Comparison of ENCODE assay signal across 21 cellular contexts in the genomic region with DNA sequence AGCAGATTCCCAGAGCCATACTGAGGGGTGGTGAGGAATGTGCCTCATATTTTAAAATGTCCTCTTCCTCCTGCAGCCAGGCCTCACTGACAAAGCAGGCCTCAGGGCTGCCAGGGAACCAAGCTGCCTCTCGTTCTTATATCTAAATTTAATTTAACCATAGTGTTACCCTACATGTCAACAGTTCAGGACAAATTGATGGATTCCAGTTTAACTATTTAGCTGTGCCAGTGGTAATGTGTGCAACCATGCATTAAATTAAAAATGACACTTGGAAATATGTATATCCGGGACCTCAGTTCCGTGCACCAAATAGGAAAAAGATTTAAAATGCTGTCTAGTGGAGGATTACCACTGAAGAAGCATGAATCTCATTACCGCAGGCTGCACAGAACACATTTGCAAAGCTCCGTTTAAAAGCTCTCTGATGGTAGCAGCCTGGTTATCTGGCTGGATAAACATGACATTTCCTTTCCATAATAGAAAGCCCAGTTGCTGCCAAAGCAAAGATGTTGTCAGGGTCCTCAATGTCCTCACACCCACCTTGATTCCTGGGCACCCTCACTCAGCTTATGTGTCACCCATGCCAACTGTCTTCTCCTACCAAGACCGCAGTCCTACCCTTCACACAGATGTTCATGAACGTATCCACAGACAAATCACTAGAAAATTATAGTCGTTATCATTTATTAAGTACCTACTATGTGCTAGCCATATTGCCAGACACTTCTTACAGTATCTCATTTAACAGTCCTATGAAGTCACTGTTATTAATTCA.
DNase-seq lines count a peak whose midpoint lies in the region; ATAC-seq, FAIRE-seq and TF ChIP-seq lines count a peak whose summit lies in the region.
"Had no signal": no experiment of that assay in that cellular context is flagged by ENCODE, and none has a peak within 500 bp of the region (broad histone marks: within the 10 kb centered on the region; RNA-seq: fewer than 3 reads in every experiment).

No MANE protein-coding gene starts in this region.

- ATAC-seq in left lobe of liver (no peak), GM18909 (IDR thresholded peaks at IDR 0.05; ENCODE audit: poor library complexity, unreplicated experiment) (no peak)
- ATAC-seq: GM23338 had no signal

- H3K9me3 ChIP-seq in AG04450 (ENCODE audit: control insufficient read depth, insufficient read depth, low read length), result no peaks in the 10 kb centered on the region
- H3K9me3 ChIP-seq: ascending aorta, left ventricle myocardium inferior had no signal

- POLR2A ChIA-PET in AG04450 (lab: Yijun Ruan, JAX), result no interaction called here

- H3K27ac ChIP-seq in AG04450 (ENCODE audit: low read depth, low read length), result peak overlapping the region; percentile 98
- H3K27ac ChIP-seq: left ventricle myocardium inferior, RWPE1 had no signal

- no peaks in the 10 kb centered on the region for H3K27me3 Mint-ChIP-seq in chondrocyte (ENCODE audit: low read depth)
- no peaks in the 10 kb centered on the region for H3K27me3 Mint-ChIP-seq in osteocyte (ENCODE audit: unreplicated experiment)

- H3K36me3 Mint-ChIP-seq in chondrocyte (ENCODE audit: low read depth), result peaks cover 5% of the 10 kb centered on the region
- H3K36me3 Mint-ChIP-seq in osteocyte (ENCODE audit: unreplicated experiment), result peaks cover 13% of the 10 kb centered on the region
- H3K36me3 Mint-ChIP-seq: activated naive CD4-positive, alpha-beta T cell treated with anti-CD3 and anti-CD28 coated beads, Interleukin-2, amount 50 U/mL, for 24 hours; CD14-positive monocyte had no signal

- H3K4me1 Mint-ChIP-seq in chondrocyte (ENCODE audit: low read depth), result peaks cover 67% of the 10 kb centered on the region
- H3K4me1 Mint-ChIP-seq in osteocyte (ENCODE audit: unreplicated experiment), result peaks cover 58% of the 10 kb centered on the region

- no peak overlapping the region for H3K4me3 Mint-ChIP-seq in chondrocyte (ENCODE audit: unreplicated experiment)
- H3K4me3 Mint-ChIP-seq in osteocyte (ENCODE audit: unreplicated experiment), result no peak overlapping the region
- H3K4me3 Mint-ChIP-seq: activated naive CD4-positive, alpha-beta T cell treated with anti-CD3 and anti-CD28 coated beads, Interleukin-2, amount 50 U/mL, for 24 hours; CD14-positive monocyte; GM23338 had no signal

- H3K4me3 ChIP-seq in AG04450 (ENCODE audit: low read depth, low read length), result no peak overlapping the region
- H3K4me3 ChIP-seq: GM23338, left ventricle myocardium inferior had no signal

- H3K27me3 ChIP-seq in AG04450 (ENCODE audit: control insufficient read depth, insufficient read depth, low read length), result no peaks in the 10 kb centered on the region
- H3K27me3 ChIP-seq: ascending aorta had no signal

- H3K9me3 Mint-ChIP-seq in chondrocyte (ENCODE audit: low read depth), result peaks cover 14% of the 10 kb centered on the region
- peaks cover 14% of the 10 kb centered on the region for H3K9me3 Mint-ChIP-seq in osteocyte (ENCODE audit: unreplicated experiment)
- H3K9me3 Mint-ChIP-seq: activated naive CD4-positive, alpha-beta T cell treated with anti-CD3 and anti-CD28 coated beads, Interleukin-2, amount 50 U/mL, for 24 hours; GM23338 had no signal

- H3K27ac Mint-ChIP-seq in chondrocyte (ENCODE audit: unreplicated experiment) (peak overlapping the region; percentile 99), osteocyte (ENCODE audit: unreplicated experiment) (peak overlapping the region; percentile 96)
- H3K27ac Mint-ChIP-seq: activated naive CD4-positive, alpha-beta T cell treated with anti-CD3 and anti-CD28 coated beads, Interleukin-2, amount 50 U/mL, for 24 hours; CD14-positive monocyte; GM23338 had no signal

- CTCF ChIA-PET in AG04450 (lab: Charles Lee), result interaction anchor here (0.7 to 1.5 kb wide), 3 partner anchors 8 to 23 kb away, joined by 3 to 4 read pairs (median 3); no protein-coding TSS in a partner anchor

- DNase-seq in AG04450 (ENCODE audit: low read depth, low spot score) (no peak), RCC 7860 (ENCODE audit: low spot score) (no peak), chondrocyte (ENCODE audit: low spot score) (no peak), osteocyte (ENCODE audit: extremely low spot score, unreplicated experiment) (no peak), left lobe of liver (ENCODE audit: low spot score) (no peak), DMS53 treated with DMSO at 0.1 percent for 48 hours (lab: John Stamatoyannopoulos, UW; ENCODE audit: unreplicated experiment) (no peak), HT-29 (ENCODE audit: low spot score) (no peak)
- DNase-seq: GDM1, Kasumi-1, left ventricle myocardium inferior, NCI-H1048, NCI-H2081 treated with DMSO at 0.1 percent for 48 hours, NCI-H510A, SW 1271 had no signal

- TF ChIP-seq CTCF in AG04450 (IDR thresholded peaks at IDR 0.05; ENCODE audit: low read depth, low read length) (no peak), chondrocyte (IDR thresholded peaks at IDR 0.05) (no peak), osteocyte (IDR thresholded peaks at IDR 0.05) (no peak)

- peak; percentile 63 for FAIRE-seq in RCC 7860 (lab: Jason Lieb, UNC)
- FAIRE-seq: colon had no signal
